ENCODE assay signal across 19 cellular contexts in the genomic region with DNA sequence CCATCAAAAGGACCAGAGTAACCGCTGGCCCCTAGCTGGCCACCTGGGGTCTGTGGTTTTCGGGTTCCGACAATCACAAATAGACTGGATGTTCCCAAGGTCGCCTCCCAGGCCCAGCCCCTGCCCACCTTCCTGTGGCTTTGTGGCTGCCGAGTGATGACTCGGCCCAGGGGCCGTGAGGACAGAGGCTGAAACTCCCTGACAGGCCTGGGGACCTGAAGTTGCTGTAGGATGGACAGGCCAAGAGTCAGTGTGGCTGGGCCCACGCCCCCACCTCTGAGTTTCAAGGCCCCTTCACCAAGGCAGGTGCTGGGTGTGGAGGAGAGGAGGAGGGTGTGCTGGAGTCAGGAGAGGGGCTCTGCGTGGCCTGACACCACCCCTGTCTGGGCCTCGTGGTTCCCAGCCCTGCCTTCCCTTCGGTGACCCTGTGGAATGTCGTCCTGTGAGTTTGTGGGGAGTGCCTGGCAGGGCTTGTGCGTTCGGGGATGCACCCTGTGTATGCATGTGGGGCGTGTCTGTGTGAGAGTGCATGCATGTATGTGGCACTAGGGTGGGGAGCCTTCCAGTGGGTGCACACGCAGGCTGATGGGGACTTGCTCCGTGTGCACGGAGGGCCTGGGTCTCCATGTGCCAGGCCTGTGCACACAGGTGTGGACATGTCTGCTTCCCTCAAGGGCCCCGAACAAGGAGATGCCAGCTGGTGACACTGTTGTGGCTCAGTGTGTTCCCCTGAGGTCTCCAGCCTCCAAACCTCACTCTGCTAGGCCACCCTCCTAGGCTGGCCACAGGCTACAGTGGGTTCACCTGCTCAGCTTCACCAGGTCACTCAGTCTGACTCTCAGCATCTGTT. TPM values are rescaled to one million over a fixed set of nuclear protein-coding genes. Genes with fewer than 3 reads are reported as not detected.
DNase-seq lines count a peak whose midpoint lies in the region; ATAC-seq and TF ChIP-seq lines count a peak whose summit lies in the region.
"Had no signal": no experiment of that assay in that cellular context is flagged by ENCODE, and none has a peak within 500 bp of the region (broad histone marks: within the 10 kb centered on the region; RNA-seq: fewer than 3 reads in every experiment).

No MANE protein-coding gene starts in this region.

- no peak overlapping the region for H3K27ac Mint-ChIP-seq in Calu3 (ENCODE audit: unreplicated experiment)
- H3K27ac Mint-ChIP-seq in activated naive CD8-positive, alpha-beta T cell treated with anti-CD3 and anti-CD28 coated beads, Interleukin-2, amount 50 U/mL, for 24 hours = no peak overlapping the region
- no peak overlapping the region for H3K27ac Mint-ChIP-seq in nephron progenitor cell

- H3K9me3 Mint-ChIP-seq in Calu3 (ENCODE audit: low read depth, unreplicated experiment) (no peaks in the 10 kb centered on the region), nephron progenitor cell (no peaks in the 10 kb centered on the region)
- H3K9me3 Mint-ChIP-seq in activated naive CD8-positive, alpha-beta T cell treated with anti-CD3 and anti-CD28 coated beads, Interleukin-2, amount 50 U/mL, for 24 hours = no peaks in the 10 kb centered on the region
- H3K9me3 Mint-ChIP-seq: central memory CD8-positive, alpha-beta T cell had no signal

- peaks cover 11 to 26% of the 10 kb centered on the region in 2 experiments for H3K4me1 ChIP-seq in HCT116 (ENCODE audit: control insufficient read depth in 1 of 2, insufficient read depth in 2 of 2, low read length in 2 of 2)
- H3K4me1 ChIP-seq: esophagus muscularis mucosa, psoas muscle had no signal

- H4K20me1 ChIP-seq in HCT116 (ENCODE audit: insufficient read depth) = no peaks in the 10 kb centered on the region

- H3K27me3 ChIP-seq in HCT116 (ENCODE audit: insufficient read depth, low read length) = no peaks in the 10 kb centered on the region

- no peaks in the 10 kb centered on the region for H3K9me2 ChIP-seq in HCT116 (ENCODE audit: insufficient read depth)
- H3K9me2 ChIP-seq: SK-N-SH had no signal

- H3K27me3 Mint-ChIP-seq in Calu3 (ENCODE audit: unreplicated experiment) = no peaks in the 10 kb centered on the region
- no peaks in the 10 kb centered on the region for H3K27me3 Mint-ChIP-seq in activated naive CD8-positive, alpha-beta T cell treated with anti-CD3 and anti-CD28 coated beads, Interleukin-2, amount 50 U/mL, for 24 hours
- peaks cover 8% of the 10 kb centered on the region for H3K27me3 Mint-ChIP-seq in nephron progenitor cell (ENCODE audit: low read depth, poor library complexity)

- no peaks in the 10 kb centered on the region for H3K9me3 ChIP-seq in HCT116 (ENCODE audit: control insufficient read depth in 1 of 2, insufficient read depth in 1 of 2, low read depth in 1 of 2, low read length in 2 of 2)
- H3K9me3 ChIP-seq: esophagus muscularis mucosa, psoas muscle, SK-N-SH had no signal

- TF ChIP-seq CTCF in Calu3 (IDR thresholded peaks at IDR 0.05; ENCODE audit: unreplicated experiment) (no peak), HCT116 (IDR thresholded peaks at IDR 0.05 in 2 of 3, conservative IDR thresholded peaks at IDR 0.05 in 1 of 3; ENCODE audit: borderline replicate concordance in 1 of 3, insufficient read depth in 1 of 3, low read depth in 2 of 3, low read length in 2 of 3) (no peak), nephron progenitor cell (IDR thresholded peaks at IDR 0.05) (no peak)

- H3K4me3 ChIP-seq in HCT116 (replicated peaks in 1 of 2; ENCODE audit: low read depth in 1 of 2, low read length in 2 of 2) = no peak overlapping the region
- H3K4me3 ChIP-seq: esophagus muscularis mucosa, psoas muscle had no signal

- no peak overlapping the region for H2AFZ ChIP-seq in HCT116 (ENCODE audit: low read depth, low read length, poor library complexity, severe bottlenecking)

- ATAC-seq in HCT116 = peak; percentile 32; the same call in 1 of the 2 replicates
- no peak for ATAC-seq in activated naive CD8-positive, alpha-beta T cell treated with anti-CD3 and anti-CD28 coated beads, Interleukin-2, amount 50 U/mL, for 24 hours
- ATAC-seq: psoas muscle had no signal

- no peak for TF ChIP-seq POLR2A in HCT116 (IDR thresholded peaks at IDR 0.05; ENCODE audit: borderline replicate concordance, extremely low read depth, insufficient read depth, insufficient read length)

- H3K9ac ChIP-seq in HCT116 (ENCODE audit: low read length) = 0 out of 2 replicates have a peak overlapping the region, but pooled peaks have one; percentile 8
- H3K9ac ChIP-seq: SK-N-SH had no signal

- H3K36me3 ChIP-seq in HCT116 (ENCODE audit: control insufficient read depth in 1 of 2, insufficient read depth in 2 of 2, low read length in 2 of 2) = no peaks in the 10 kb centered on the region
- H3K36me3 ChIP-seq: esophagus muscularis mucosa had no signal

- RAD21 ChIA-PET in HCT116 (lab: Charles Lee; ENCODE audit: low non-redundant PET in 1 of 2, low total read pairs in 2 of 2, uncharacterized antibody in 2 of 2, unreplicated experiment in 2 of 2) = no interaction called here

- BruUV-seq in Calu3 (replicated peaks; lab: Mats Ljungman, UMichigan) (no TSS peak), HCT116 (replicated peaks; lab: Mats Ljungman, UMichigan) (no TSS peak)

- no peaks in the 10 kb centered on the region for H3K79me2 ChIP-seq in HCT116 (ENCODE audit: insufficient read depth, low read length)

- no peak for TF ChIP-seq RAD21 in HCT116 (IDR thresholded peaks at IDR 0.05; ENCODE audit: low read depth)

- H3K4me3 Mint-ChIP-seq in Calu3 (ENCODE audit: low read depth, unreplicated experiment) = no peak overlapping the region
- peak overlapping the region; percentile 29 for H3K4me3 Mint-ChIP-seq in activated naive CD8-positive, alpha-beta T cell treated with anti-CD3 and anti-CD28 coated beads, Interleukin-2, amount 50 U/mL, for 24 hours
- H3K4me3 Mint-ChIP-seq in nephron progenitor cell = no peak overlapping the region
- H3K4me3 Mint-ChIP-seq: central memory CD8-positive, alpha-beta T cell had no signal

- H3K36me3 Mint-ChIP-seq in Calu3 (ENCODE audit: insufficient read depth, unreplicated experiment) (no peaks in the 10 kb centered on the region), nephron progenitor cell (ENCODE audit: low read depth) (no peaks in the 10 kb centered on the region)
- H3K36me3 Mint-ChIP-seq in activated naive CD8-positive, alpha-beta T cell treated with anti-CD3 and anti-CD28 coated beads, Interleukin-2, amount 50 U/mL, for 24 hours (ENCODE audit: low read depth) = no peaks in the 10 kb centered on the region

- POLR2A ChIA-PET in HCT116 (lab: Charles Lee) = no interaction called here

- H3K4me1 Mint-ChIP-seq in Calu3 (ENCODE audit: low read depth, unreplicated experiment) (peaks cover 28% of the 10 kb centered on the region), nephron progenitor cell (peaks cover 55% of the 10 kb centered on the region)
- peaks cover 40% of the 10 kb centered on the region for H3K4me1 Mint-ChIP-seq in activated naive CD8-positive, alpha-beta T cell treated with anti-CD3 and anti-CD28 coated beads, Interleukin-2, amount 50 U/mL, for 24 hours

- DNase-seq in Calu3 = peak; percentile 63
- no peak for DNase-seq in HCT116 (ENCODE audit: low read depth, low spot score)
- DNase-seq in activated naive CD8-positive, alpha-beta T cell treated with anti-CD3 and anti-CD28 coated beads, Interleukin-2, amount 50 U/mL, for 24 hours = no peak
- DNase-seq in mucosa of gallbladder (ENCODE audit: low spot score) = peak; percentile 83
- no peak for DNase-seq in nephron progenitor cell
- no peak for DNase-seq in NCI-H774 (lab: John Stamatoyannopoulos, UW)
- no peak for DNase-seq in NCI-H2171 treated with DMSO at 0.1 percent for 48 hours (lab: John Stamatoyannopoulos, UW)
- no peak for DNase-seq in hepatic stellate cell (ENCODE audit: low spot score)
- DNase-seq: activated CD4-positive, CD25-positive, alpha-beta regulatory T cell treated with anti-CD3 and anti-CD28 coated beads, Interleukin-2, amount 50 U/mL, for 72 hours; activated naive CD4-positive, alpha-beta T cell; AML-193; DND-41; NCI-H1092 treated with DMSO at 0.1 percent for 48 hours; NCI-H82; psoas muscle; SK-N-SH; stimulated activated naive CD4-positive, alpha-beta T cell treated with Interleukin-2 at 50 U/mL for 16 hours had no signal

- CTCF ChIA-PET in Calu3 (lab: Charles Lee) = no interaction called here
- CTCF ChIA-PET in HCT116 (lab: Charles Lee) = no interaction called here

- H3K4me2 ChIP-seq in HCT116 (ENCODE audit: low read length) = peak overlapping the region; percentile 14; the same call in 1 of the 2 replicates
- H3K4me2 ChIP-seq: SK-N-SH had no signal

- no peak overlapping the region for H3K27ac ChIP-seq in HCT116 (ENCODE audit: low read depth, low read length)
- H3K27ac ChIP-seq: esophagus muscularis mucosa, psoas muscle had no signal

- intact Hi-C loops in Calu3 (cut with micrococcal nuclease; ENCODE audit: unreplicated experiment) (no loop called here), HCT116 (cut with micrococcal nuclease) (no loop called here)

TF ChIP-seq in HCT116, 20 proteins besides CTCF, POLR2A, EP300 and RAD21 (continues in another document):
- TF ChIP-seq SIN3A (IDR thresholded peaks at IDR 0.05; ENCODE audit: low read depth) = no peak
- TF ChIP-seq MAX (IDR thresholded peaks at IDR 0.05) = no peak
- no peak for TF ChIP-seq YY1 (IDR thresholded peaks at IDR 0.05; ENCODE audit: extremely low read depth, insufficient replicate concordance, low read depth, low read length)
- no peak for TF ChIP-seq ZFX (IDR thresholded peaks at IDR 0.05)

RNA-seq across cellular contexts. Expression of gene MGAT3, which starts 8.4 kb away (rescaled TPM):
- total RNA-seq in Calu3 (2022) (33.0 and 51.5 TPM in 2 replicates), HCT116 (2021; ENCODE audit: unreplicated experiment) (0.20 TPM), mucosa of gallbladder (104 TPM)
- not detected in 2 replicates for polyA plus RNA-seq in HCT116 (2012)

RNA-seq across cellular contexts. Expression of gene TAB1, which starts 48.9 kb away (rescaled TPM):
- 31.8 and 34.6 TPM in 2 replicates for total RNA-seq in Calu3 (2022)
- total RNA-seq in HCT116 (2021; ENCODE audit: unreplicated experiment) = 25.4 TPM
- polyA plus RNA-seq in HCT116 (2012) = 16.6 and 17.3 TPM in 2 replicates
- total RNA-seq in mucosa of gallbladder = 40.2 TPM

RNA-seq across cellular contexts. Expression of gene MIEF1, which starts 53.7 kb away (rescaled TPM):
- 39.2 and 44.3 TPM in 2 replicates for total RNA-seq in Calu3 (2022)
- 42.8 TPM for total RNA-seq in HCT116 (2021; ENCODE audit: unreplicated experiment)
- 23.4 and 23.7 TPM in 2 replicates for polyA plus RNA-seq in HCT116 (2012)
- total RNA-seq in mucosa of gallbladder = 24.1 TPM

Comparison
In these comparisons a context has a peak if more than half of its experiments do, and no peak if none do; other contexts are left out.
1. DNase-seq: peak in Calu3 (single experiment) and mucosa of gallbladder (single experiment); none in HCT116 (single experiment), activated naive CD8-positive, alpha-beta T cell treated with anti-CD3 and anti-CD28 coated beads, Interleukin-2, amount 50 U/mL, for 24 hours (single experiment), nephron progenitor cell (single experiment), NCI-H774 (single experiment), NCI-H2171 treated with DMSO at 0.1 percent for 48 hours (single experiment) and hepatic stellate cell (single experiment).
2. RNA of gene MGAT3, which starts 8.4 kb away (total RNA-seq): 104 TPM in mucosa of gallbladder (single experiment) and 33.0 to 51.5 TPM in Calu3; 0.20 TPM in HCT116 (single experiment); every median in the first group is over 10 times any median in the second.